In the genomic region with DNA sequence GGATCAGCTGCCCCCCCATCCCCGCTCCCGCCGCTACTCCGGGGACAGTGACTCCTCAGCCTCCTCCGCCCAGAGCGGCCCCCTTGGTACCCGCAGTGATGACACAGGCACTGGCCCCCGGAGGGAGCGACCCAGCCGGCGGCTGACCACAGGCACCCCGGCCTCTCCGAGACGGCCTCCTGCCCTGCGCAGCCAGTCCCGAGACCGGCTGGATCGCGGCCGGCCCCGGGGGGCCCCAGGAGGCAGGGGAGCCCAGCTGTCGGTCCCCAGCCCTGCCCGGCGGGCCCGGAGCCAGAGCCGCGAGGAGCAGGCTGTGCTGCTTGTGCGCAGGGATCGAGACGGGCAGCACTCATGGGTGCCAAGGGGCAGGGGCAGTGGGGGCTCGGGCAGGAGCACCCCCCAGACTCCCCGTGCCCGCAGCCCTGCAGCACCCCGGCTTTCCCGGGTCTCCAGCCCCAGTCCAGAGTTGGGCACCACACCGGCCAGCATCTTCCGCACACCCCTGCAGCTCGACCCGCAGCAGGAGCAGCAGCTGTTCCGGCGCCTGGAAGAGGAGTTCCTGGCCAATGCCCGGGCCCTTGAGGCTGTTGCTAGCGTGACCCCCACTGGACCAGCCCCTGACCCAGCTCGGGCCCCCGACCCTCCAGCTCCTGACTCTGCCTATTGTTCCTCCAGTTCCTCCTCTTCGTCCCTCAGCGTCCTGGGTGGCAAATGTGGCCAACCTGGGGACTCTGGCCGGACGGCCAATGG, we compare ENCODE assay signal across 2 cellular contexts.
TF ChIP-seq lines count a peak whose summit lies in the region.

No MANE protein-coding gene starts in this region.

TF ChIP-seq in liver, 16 proteins besides CTCF, POLR2A, EP300 and RAD21:
- no peak for TF ChIP-seq TAF1 (conservative IDR thresholded peaks at IDR 0.05)
- no peak for TF ChIP-seq YY1 (IDR thresholded peaks at IDR 0.05)
- no peak for TF ChIP-seq FOXA1 (IDR thresholded peaks at IDR 0.05)
- TF ChIP-seq HNF4A (conservative IDR thresholded peaks at IDR 0.05): no peak
- TF ChIP-seq JUND (IDR thresholded peaks at IDR 0.05): no peak
- no peak for TF ChIP-seq NR2F2 (IDR thresholded peaks at IDR 0.05)
- TF ChIP-seq HNF4G (IDR thresholded peaks at IDR 0.05): no peak
- TF ChIP-seq, protein P1, sequence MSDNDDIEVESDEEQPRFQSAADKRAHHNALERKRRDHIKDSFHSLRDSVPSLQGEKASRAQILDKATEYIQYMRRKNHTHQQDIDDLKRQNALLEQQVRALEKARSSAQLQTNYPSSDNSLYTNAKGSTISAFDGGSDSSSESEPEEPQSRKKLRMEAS (IDR thresholded peaks at IDR 0.05): no peak
- TF ChIP-seq, protein P2, sequence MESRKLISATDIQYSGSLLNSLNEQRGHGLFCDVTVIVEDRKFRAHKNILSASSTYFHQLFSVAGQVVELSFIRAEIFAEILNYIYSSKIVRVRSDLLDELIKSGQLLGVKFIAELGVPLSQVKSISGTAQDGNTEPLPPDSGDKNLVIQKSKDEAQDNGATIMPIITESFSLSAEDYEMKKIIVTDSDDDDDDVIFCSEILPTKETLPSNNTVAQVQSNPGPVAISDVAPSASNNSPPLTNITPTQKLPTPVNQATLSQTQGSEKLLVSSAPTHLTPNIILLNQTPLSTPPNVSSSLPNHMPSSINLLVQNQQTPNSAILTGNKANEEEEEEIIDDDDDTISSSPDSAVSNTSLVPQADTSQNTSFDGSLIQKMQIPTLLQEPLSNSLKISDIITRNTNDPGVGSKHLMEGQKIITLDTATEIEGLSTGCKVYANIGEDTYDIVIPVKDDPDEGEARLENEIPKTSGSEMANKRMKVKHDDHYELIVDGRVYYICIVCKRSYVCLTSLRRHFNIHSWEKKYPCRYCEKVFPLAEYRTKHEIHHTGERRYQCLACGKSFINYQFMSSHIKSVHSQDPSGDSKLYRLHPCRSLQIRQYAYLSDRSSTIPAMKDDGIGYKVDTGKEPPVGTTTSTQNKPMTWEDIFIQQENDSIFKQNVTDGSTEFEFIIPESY (IDR thresholded peaks at IDR 0.05): no peak
- no peak for TF ChIP-seq GABPA (IDR thresholded peaks at IDR 0.05 in 1 of 2, conservative IDR thresholded peaks at IDR 0.05 in 1 of 2)
- no peak for TF ChIP-seq EGR1 (IDR thresholded peaks at IDR 0.05; ENCODE audit: low read depth in 2 of 2)
- no peak for TF ChIP-seq RXRA (IDR thresholded peaks at IDR 0.05)
- TF ChIP-seq, protein P3, sequence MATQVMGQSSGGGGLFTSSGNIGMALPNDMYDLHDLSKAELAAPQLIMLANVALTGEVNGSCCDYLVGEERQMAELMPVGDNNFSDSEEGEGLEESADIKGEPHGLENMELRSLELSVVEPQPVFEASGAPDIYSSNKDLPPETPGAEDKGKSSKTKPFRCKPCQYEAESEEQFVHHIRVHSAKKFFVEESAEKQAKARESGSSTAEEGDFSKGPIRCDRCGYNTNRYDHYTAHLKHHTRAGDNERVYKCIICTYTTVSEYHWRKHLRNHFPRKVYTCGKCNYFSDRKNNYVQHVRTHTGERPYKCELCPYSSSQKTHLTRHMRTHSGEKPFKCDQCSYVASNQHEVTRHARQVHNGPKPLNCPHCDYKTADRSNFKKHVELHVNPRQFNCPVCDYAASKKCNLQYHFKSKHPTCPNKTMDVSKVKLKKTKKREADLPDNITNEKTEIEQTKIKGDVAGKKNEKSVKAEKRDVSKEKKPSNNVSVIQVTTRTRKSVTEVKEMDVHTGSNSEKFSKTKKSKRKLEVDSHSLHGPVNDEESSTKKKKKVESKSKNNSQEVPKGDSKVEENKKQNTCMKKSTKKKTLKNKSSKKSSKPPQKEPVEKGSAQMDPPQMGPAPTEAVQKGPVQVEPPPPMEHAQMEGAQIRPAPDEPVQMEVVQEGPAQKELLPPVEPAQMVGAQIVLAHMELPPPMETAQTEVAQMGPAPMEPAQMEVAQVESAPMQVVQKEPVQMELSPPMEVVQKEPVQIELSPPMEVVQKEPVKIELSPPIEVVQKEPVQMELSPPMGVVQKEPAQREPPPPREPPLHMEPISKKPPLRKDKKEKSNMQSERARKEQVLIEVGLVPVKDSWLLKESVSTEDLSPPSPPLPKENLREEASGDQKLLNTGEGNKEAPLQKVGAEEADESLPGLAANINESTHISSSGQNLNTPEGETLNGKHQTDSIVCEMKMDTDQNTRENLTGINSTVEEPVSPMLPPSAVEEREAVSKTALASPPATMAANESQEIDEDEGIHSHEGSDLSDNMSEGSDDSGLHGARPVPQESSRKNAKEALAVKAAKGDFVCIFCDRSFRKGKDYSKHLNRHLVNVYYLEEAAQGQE (IDR thresholded peaks at IDR 0.05): no peak
- TF ChIP-seq, protein P4, sequence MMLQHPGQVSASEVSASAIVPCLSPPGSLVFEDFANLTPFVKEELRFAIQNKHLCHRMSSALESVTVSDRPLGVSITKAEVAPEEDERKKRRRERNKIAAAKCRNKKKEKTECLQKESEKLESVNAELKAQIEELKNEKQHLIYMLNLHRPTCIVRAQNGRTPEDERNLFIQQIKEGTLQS (IDR thresholded peaks at IDR 0.05): no peak
- no peak for TF ChIP-seq FOXA2 (IDR thresholded peaks at IDR 0.05)
- TF ChIP-seq SP1 (IDR thresholded peaks at IDR 0.05): no peak

TF ChIP-seq in HepG2, 621 proteins besides CTCF, POLR2A, EP300 and RAD21:
- TF ChIP-seq ZNF335 (CRISPR knock-in tag; IDR thresholded peaks at IDR 0.05) (no peak), ZNF720 (CRISPR knock-in tag; IDR thresholded peaks at IDR 0.05) (no peak), ZNF605 (CRISPR knock-in tag; IDR thresholded peaks at IDR 0.05) (no peak), POLR2AphosphoS5 (IDR thresholded peaks at IDR 0.05; ENCODE audit: low read depth, low read length) (no peak), ZNF263 (CRISPR knock-in tag; IDR thresholded peaks at IDR 0.05) (no peak), ZNF766 (CRISPR knock-in tag; IDR thresholded peaks at IDR 0.05; ENCODE audit: borderline replicate concordance) (no peak), NAIF1 (CRISPR knock-in tag; IDR thresholded peaks at IDR 0.05; ENCODE audit: borderline replicate concordance) (no peak), ZNF724P (CRISPR knock-in tag; IDR thresholded peaks at IDR 0.05; ENCODE audit: borderline replicate concordance) (no peak)
